8 cellular contexts compared by ENCODE assay signal in the genomic region with DNA sequence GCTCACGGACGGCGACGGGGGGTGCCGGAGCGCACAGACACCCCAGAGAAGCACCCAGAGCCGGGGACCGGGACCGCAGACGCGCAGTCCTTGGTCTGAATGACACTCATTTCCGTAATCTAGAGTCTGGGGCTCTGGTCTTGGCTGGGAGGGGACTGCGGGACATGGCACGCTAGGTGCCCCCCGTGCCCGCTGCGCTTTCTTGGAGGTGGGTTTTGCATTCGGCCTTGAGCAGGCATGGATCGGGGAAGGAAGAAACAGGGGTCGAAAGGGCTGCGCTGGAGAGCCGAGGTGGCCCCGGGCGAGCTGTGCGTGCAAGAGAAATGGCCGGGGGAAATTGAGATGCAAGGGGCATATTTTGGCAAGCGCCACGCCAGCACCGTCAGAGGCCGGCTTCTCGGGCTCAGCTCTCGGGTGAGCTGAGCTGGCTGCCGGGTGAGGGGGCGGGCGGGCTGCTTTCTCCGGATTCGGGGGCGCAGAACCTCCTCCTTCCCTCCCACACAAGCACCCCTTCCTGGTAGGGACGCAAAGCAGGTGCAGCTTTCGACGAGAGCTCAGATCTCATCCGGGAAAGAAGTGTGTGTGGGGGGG. TPM values are rescaled to one million over a fixed set of nuclear protein-coding genes. Genes with fewer than 3 reads are reported as not detected.
A peak's percentile ranks its signal among the peaks of the same experiment; 100 is the strongest.
DNase-seq lines count a peak whose midpoint lies in the region; ATAC-seq and TF ChIP-seq lines count a peak whose summit lies in the region.

No MANE protein-coding gene starts in this region.

- no peaks in the 10 kb centered on the region for H3K36me3 ChIP-seq in gastrocnemius medialis

- H3K4me3 ChIP-seq in gastrocnemius medialis, result peak overlapping the region; percentile 44 to 58 (median 53)

- H3K36me3 Mint-ChIP-seq in activated CD4-positive, alpha-beta T cell treated with anti-CD3 and anti-CD28 coated beads, Interleukin-2, amount 10 ng/mL, durations not matched to agents 24 days and 14 days (ENCODE audit: low read depth), result no peaks in the 10 kb centered on the region

- intact Hi-C loops in activated CD4-positive, alpha-beta T cell treated with anti-CD3 and anti-CD28 coated beads, Interleukin-2, amount 10 ng/mL, durations not matched to agents 24 days and 14 days (cut with micrococcal nuclease), result no loop called here
- intact Hi-C loops in left ventricle myocardium superior (cut with micrococcal nuclease), result no loop called here
- intact Hi-C loops in gastrocnemius medialis (cut with DNase I; ENCODE audit: low total_unique reads), result no loop called here

- H3K27ac Mint-ChIP-seq in activated CD4-positive, alpha-beta T cell treated with anti-CD3 and anti-CD28 coated beads, Interleukin-2, amount 10 ng/mL, durations not matched to agents 24 days and 14 days, result peak overlapping the region; percentile 23

- DNase-seq in G401 (ENCODE audit: low spot score) (peak; percentile 54), left ventricle myocardium superior (no peak), gastrocnemius medialis (no peak), AML-193 (lab: John Stamatoyannopoulos, UW) (no peak), NCI-H82 (lab: John Stamatoyannopoulos, UW) (no peak)
- DNase-seq in activated CD4-positive, alpha-beta T cell treated with anti-CD3 and anti-CD28 coated beads, Interleukin-2, amount 10 ng/mL, durations not matched to agents 24 days and 14 days, result peak; percentile 58

- no peak for TF ChIP-seq CTCF in gastrocnemius medialis (IDR thresholded peaks at IDR 0.05 in 4 of 5, conservative IDR thresholded peaks at IDR 0.05 in 1 of 5)

- H3K9me3 Mint-ChIP-seq in activated CD4-positive, alpha-beta T cell treated with anti-CD3 and anti-CD28 coated beads, Interleukin-2, amount 10 ng/mL, durations not matched to agents 24 days and 14 days, result no peaks in the 10 kb centered on the region

- in situ Hi-C loops in G401 (cut with HindIII; ENCODE audit: low sequenced_read_pairs), result no loop called here
- in situ Hi-C loops in gastrocnemius medialis (cut with MboI; ENCODE audit: low sequenced_read_pairs in 4 of 4), result loop anchor here in 2 of 4 donors (10.0 to 25.0 kb wide), 3 partner anchors 1343 to 1645 kb away; no protein-coding TSS in a partner anchor

- H3K27ac ChIP-seq in gastrocnemius medialis, result no peak overlapping the region

- H3K4me1 ChIP-seq in gastrocnemius medialis, result peaks cover 11 to 12% of the 10 kb centered on the region in 2 donors

- H3K27me3 Mint-ChIP-seq in activated CD4-positive, alpha-beta T cell treated with anti-CD3 and anti-CD28 coated beads, Interleukin-2, amount 10 ng/mL, durations not matched to agents 24 days and 14 days, result peaks cover 62% of the 10 kb centered on the region

- H3K9me3 ChIP-seq in gastrocnemius medialis, result no peaks in the 10 kb centered on the region

- peak; percentile 14 for ATAC-seq in left ventricle myocardium superior
- ATAC-seq in gastrocnemius medialis, result no peak
- no peak for ATAC-seq in GM21576 (IDR thresholded peaks at IDR 0.05; ENCODE audit: unreplicated experiment)
- no peak for ATAC-seq in GM19395 (IDR thresholded peaks at IDR 0.05; ENCODE audit: unreplicated experiment)

- peaks cover 43 to 55% (median 44%) of the 10 kb centered on the region in 3 donors for H3K27me3 ChIP-seq in gastrocnemius medialis

- H3K4me3 Mint-ChIP-seq in activated CD4-positive, alpha-beta T cell treated with anti-CD3 and anti-CD28 coated beads, Interleukin-2, amount 10 ng/mL, durations not matched to agents 24 days and 14 days, result peak overlapping the region; percentile 83

- no peak for TF ChIP-seq POLR2A in gastrocnemius medialis (IDR thresholded peaks at IDR 0.05)

- peaks cover 11% of the 10 kb centered on the region for H3K4me1 Mint-ChIP-seq in activated CD4-positive, alpha-beta T cell treated with anti-CD3 and anti-CD28 coated beads, Interleukin-2, amount 10 ng/mL, durations not matched to agents 24 days and 14 days

RNA-seq across cellular contexts. Expression of a gene that starts 0.9 kb away (rescaled TPM):
- total RNA-seq in G401 (2014; rRNA removed; shearing (Covaris generic)), result 2.5 and 6.8 TPM in 2 replicates
- total RNA-seq in activated CD4-positive, alpha-beta T cell treated with anti-CD3 and anti-CD28 coated beads, Interleukin-2, amount 10 ng/mL, durations not matched to agents 24 days and 14 days, result 0.37 and 1.6 TPM in 2 replicates
- total RNA-seq in left ventricle myocardium superior, result 4.0 TPM
- total RNA-seq in gastrocnemius medialis, result 1 to 10 TPM in 1 of 4 donors, under 1 TPM in 3; 0.61 to 2.7 (median 0.77) TPM

Comparison
In these comparisons a context has a peak if more than half of its experiments do, and no peak if none do; other contexts are left out.
1. DNase-seq: peak in G401 (single experiment) and activated CD4-positive, alpha-beta T cell treated with anti-CD3 and anti-CD28 coated beads, Interleukin-2, amount 10 ng/mL, durations not matched to agents 24 days and 14 days (single experiment); none in left ventricle myocardium superior (single experiment), gastrocnemius medialis (0 of 2), AML-193 (0 of 2) and NCI-H82 (single experiment).